9 cellular contexts compared by ENCODE assay signal in genomic region chr12:53453953-53454640, GRCh38. TPM values are rescaled to one million over a fixed set of nuclear protein-coding genes. Genes with fewer than 3 reads are reported as not detected.
DNase-seq lines count a peak whose midpoint lies in the region; ATAC-seq and TF ChIP-seq lines count a peak whose summit lies in the region.
"Had no signal": no experiment of that assay in that cellular context is flagged by ENCODE, and none has a peak within 500 bp of the region (broad histone marks: within the 10 kb centered on the region; RNA-seq: fewer than 3 reads in every experiment).

No MANE protein-coding gene starts in this region.

- peaks cover 23% of the 10 kb centered on the region for H3K4me1 Mint-ChIP-seq in mesothelial cell of epicardium

- in situ Hi-C loops in astrocyte of the spinal cord (cut with HindIII; ENCODE audit: low sequenced_read_pairs) = no loop called here

- H3K36me3 Mint-ChIP-seq in mesothelial cell of epicardium = peaks cover 27% of the 10 kb centered on the region

- peak overlapping the region; percentile 93 for H3K4me3 Mint-ChIP-seq in mesothelial cell of epicardium

- H3K27me3 ChIP-seq in HUES6 (ENCODE audit: control insufficient read depth, insufficient read depth, low read length) = no peaks in the 10 kb centered on the region

- peaks cover 15% of the 10 kb centered on the region for H3K4me1 ChIP-seq in HUES6 (ENCODE audit: control insufficient read depth, insufficient read depth, low read length)

- DNase-seq in AG10803 (ENCODE audit: low read depth) = no peak
- no peak for DNase-seq in astrocyte of the spinal cord (ENCODE audit: low read depth, low spot score)
- DNase-seq in mesothelial cell of epicardium (ENCODE audit: low spot score in 2 of 2, unreplicated experiment in 2 of 2) = no peak
- no peak for DNase-seq in stimulated activated CD4-positive, alpha-beta T cell treated with anti-CD3 and anti-CD28 coated beads, Interleukin-4, amount 100 ng/mL, for 24 hours
- no peak for DNase-seq in kidney glomerular epithelial cell (lab: John Stamatoyannopoulos, UW)

- no peak overlapping the region for H3K27ac ChIP-seq in HUES6 (ENCODE audit: low read depth, low read length)

- H3K36me3 ChIP-seq in HUES6 (ENCODE audit: control insufficient read depth, insufficient read depth, low read length) = peaks cover 61% of the 10 kb centered on the region

- ATAC-seq in GM19328 (IDR thresholded peaks at IDR 0.05; ENCODE audit: unreplicated experiment) (no peak), HG03432 (IDR thresholded peaks at IDR 0.05; ENCODE audit: unreplicated experiment) (no peak)

- no peaks in the 10 kb centered on the region for H3K27me3 Mint-ChIP-seq in mesothelial cell of epicardium (ENCODE audit: low read depth)
- H3K27me3 Mint-ChIP-seq: memory B cell had no signal

- H3K27ac Mint-ChIP-seq in mesothelial cell of epicardium = peak overlapping the region; percentile 76

- H3K9me3 Mint-ChIP-seq in mesothelial cell of epicardium = no peaks in the 10 kb centered on the region
- H3K9me3 Mint-ChIP-seq: memory B cell had no signal

- TF ChIP-seq CTCF in AG10803 (conservative IDR thresholded peaks at IDR 0.05; ENCODE audit: low read length) (no peak), astrocyte of the spinal cord (IDR thresholded peaks at IDR 0.05; ENCODE audit: low read depth, low read length) (no peak), mesothelial cell of epicardium (IDR thresholded peaks at IDR 0.05; ENCODE audit: unreplicated experiment) (no peak)

- H3K4me3 ChIP-seq in AG10803 (ENCODE audit: low read length) = peak overlapping the region; percentile 91
- peak overlapping the region; percentile 68 for H3K4me3 ChIP-seq in HUES6 (ENCODE audit: low read depth, low read length)
- peak overlapping the region; percentile 98 for H3K4me3 ChIP-seq in astrocyte of the spinal cord (ENCODE audit: low read depth, low read length)

- no peaks in the 10 kb centered on the region for H3K9me3 ChIP-seq in HUES6 (ENCODE audit: control insufficient read depth, insufficient read depth, low read depth, low read length)

- no peak overlapping the region for H3K9ac ChIP-seq in HUES6 (ENCODE audit: low read length)

RNA-seq across cellular contexts. Expression of gene PCBP2, which starts 2.2 kb away (rescaled TPM):
- 1,058 to 1,073 TPM (median 1,066 TPM) in 3 replicates for total RNA-seq in mesothelial cell of epicardium

RNA-seq across cellular contexts. Expression of gene PRR13, which starts 12.6 kb away (rescaled TPM):
- total RNA-seq in mesothelial cell of epicardium = 74.1 to 87.4 TPM (median 76.2 TPM) in 3 replicates

RNA-seq across cellular contexts. Expression of gene AMHR2, which starts 30.4 kb away (rescaled TPM):
- total RNA-seq in mesothelial cell of epicardium = 11.1 to 13.8 TPM (median 12.3 TPM) in 3 replicates

RNA-seq across cellular contexts. Expression of gene MAP3K12, which starts 45.2 kb away (rescaled TPM):
- total RNA-seq in mesothelial cell of epicardium = 35.4 to 41.8 TPM (median 37.0 TPM) in 3 replicates

RNA-seq across cellular contexts. Expression of gene TARBP2, which starts 47.0 kb away (rescaled TPM):
- total RNA-seq in mesothelial cell of epicardium = 45.6 to 50.5 TPM (median 50.4 TPM) in 3 replicates
